1 cellular context compared by ENCODE assay signal in the genomic region with DNA sequence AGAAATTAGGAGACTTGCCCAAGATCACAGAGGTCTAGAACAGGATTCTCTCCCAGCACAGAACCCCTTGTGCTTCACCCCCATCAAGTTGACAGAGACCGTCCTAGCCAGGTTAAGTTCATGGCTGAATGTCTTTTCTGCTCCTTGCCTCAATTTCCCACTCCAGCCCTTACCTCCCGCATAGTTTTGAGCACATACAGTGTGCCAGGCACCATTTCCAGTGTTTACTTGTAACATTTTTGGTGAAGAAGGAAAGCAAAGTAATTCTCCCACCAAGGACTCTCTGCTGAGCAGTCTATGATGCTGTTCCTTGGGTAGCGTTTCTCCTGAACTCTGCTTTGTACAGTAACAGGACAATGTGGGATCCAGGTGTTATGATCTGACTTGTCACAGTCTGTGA.
TF ChIP-seq lines count a peak whose summit lies in the region.

No MANE protein-coding gene starts in this region.

TF ChIP-seq in HCT116, 20 proteins besides CTCF, POLR2A, EP300 and RAD21 (continued from another document):
- no peak for TF ChIP-seq POLR2AphosphoS5 (IDR thresholded peaks at IDR 0.05; ENCODE audit: low read depth, low read length)
- TF ChIP-seq, protein P1, sequence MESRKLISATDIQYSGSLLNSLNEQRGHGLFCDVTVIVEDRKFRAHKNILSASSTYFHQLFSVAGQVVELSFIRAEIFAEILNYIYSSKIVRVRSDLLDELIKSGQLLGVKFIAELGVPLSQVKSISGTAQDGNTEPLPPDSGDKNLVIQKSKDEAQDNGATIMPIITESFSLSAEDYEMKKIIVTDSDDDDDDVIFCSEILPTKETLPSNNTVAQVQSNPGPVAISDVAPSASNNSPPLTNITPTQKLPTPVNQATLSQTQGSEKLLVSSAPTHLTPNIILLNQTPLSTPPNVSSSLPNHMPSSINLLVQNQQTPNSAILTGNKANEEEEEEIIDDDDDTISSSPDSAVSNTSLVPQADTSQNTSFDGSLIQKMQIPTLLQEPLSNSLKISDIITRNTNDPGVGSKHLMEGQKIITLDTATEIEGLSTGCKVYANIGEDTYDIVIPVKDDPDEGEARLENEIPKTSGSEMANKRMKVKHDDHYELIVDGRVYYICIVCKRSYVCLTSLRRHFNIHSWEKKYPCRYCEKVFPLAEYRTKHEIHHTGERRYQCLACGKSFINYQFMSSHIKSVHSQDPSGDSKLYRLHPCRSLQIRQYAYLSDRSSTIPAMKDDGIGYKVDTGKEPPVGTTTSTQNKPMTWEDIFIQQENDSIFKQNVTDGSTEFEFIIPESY (IDR thresholded peaks at IDR 0.05; ENCODE audit: extremely low read depth, insufficient replicate concordance, low read length): no peak
- TF ChIP-seq ZFX (IDR thresholded peaks at IDR 0.05): no peak
- TF ChIP-seq JUND (IDR thresholded peaks at IDR 0.05): no peak
- no peak for TF ChIP-seq CEBPB (IDR thresholded peaks at IDR 0.05; ENCODE audit: low read depth)
- TF ChIP-seq SRF (IDR thresholded peaks at IDR 0.05; ENCODE audit: low read depth): no peak
